3 cellular contexts compared by ENCODE assay signal in the genomic region with DNA sequence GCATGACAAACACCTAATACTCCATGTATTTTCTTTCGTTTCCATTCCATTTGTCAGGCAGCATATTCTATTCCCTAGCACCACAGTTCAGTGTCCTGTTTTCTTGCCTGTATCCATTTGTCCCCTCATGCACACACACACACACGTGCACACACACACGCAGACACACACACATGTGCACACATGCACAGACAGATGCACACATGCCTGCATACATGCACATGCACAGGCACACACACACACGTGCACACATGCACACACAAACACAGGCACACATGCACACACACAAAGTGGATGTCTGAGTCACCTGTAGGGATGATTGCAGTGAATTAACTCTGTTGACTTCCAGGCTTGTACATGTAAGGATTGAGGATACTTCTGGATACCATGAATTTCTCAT.
TF ChIP-seq lines count a peak whose summit lies in the region.

No MANE protein-coding gene starts in this region.

TF ChIP-seq in A549, 52 proteins besides CTCF, POLR2A, EP300 and RAD21 (continued from another document):
- no peak for TF ChIP-seq CEBPB (IDR thresholded peaks at IDR 0.05)
- no peak for TF ChIP-seq RFX5 (IDR thresholded peaks at IDR 0.05)
- TF ChIP-seq, protein P1, sequence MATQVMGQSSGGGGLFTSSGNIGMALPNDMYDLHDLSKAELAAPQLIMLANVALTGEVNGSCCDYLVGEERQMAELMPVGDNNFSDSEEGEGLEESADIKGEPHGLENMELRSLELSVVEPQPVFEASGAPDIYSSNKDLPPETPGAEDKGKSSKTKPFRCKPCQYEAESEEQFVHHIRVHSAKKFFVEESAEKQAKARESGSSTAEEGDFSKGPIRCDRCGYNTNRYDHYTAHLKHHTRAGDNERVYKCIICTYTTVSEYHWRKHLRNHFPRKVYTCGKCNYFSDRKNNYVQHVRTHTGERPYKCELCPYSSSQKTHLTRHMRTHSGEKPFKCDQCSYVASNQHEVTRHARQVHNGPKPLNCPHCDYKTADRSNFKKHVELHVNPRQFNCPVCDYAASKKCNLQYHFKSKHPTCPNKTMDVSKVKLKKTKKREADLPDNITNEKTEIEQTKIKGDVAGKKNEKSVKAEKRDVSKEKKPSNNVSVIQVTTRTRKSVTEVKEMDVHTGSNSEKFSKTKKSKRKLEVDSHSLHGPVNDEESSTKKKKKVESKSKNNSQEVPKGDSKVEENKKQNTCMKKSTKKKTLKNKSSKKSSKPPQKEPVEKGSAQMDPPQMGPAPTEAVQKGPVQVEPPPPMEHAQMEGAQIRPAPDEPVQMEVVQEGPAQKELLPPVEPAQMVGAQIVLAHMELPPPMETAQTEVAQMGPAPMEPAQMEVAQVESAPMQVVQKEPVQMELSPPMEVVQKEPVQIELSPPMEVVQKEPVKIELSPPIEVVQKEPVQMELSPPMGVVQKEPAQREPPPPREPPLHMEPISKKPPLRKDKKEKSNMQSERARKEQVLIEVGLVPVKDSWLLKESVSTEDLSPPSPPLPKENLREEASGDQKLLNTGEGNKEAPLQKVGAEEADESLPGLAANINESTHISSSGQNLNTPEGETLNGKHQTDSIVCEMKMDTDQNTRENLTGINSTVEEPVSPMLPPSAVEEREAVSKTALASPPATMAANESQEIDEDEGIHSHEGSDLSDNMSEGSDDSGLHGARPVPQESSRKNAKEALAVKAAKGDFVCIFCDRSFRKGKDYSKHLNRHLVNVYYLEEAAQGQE (IDR thresholded peaks at IDR 0.05) = no peak
- TF ChIP-seq, protein P2, sequence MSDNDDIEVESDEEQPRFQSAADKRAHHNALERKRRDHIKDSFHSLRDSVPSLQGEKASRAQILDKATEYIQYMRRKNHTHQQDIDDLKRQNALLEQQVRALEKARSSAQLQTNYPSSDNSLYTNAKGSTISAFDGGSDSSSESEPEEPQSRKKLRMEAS (IDR thresholded peaks at IDR 0.05) = no peak
- TF ChIP-seq PHF8 (IDR thresholded peaks at IDR 0.05; ENCODE audit: borderline replicate concordance, low read depth) = no peak
- no peak for TF ChIP-seq FOXS1 (CRISPR knock-in tag; IDR thresholded peaks at IDR 0.05)
- TF ChIP-seq CBX2 (IDR thresholded peaks at IDR 0.05; ENCODE audit: borderline replicate concordance, low read depth) = no peak
- no peak for TF ChIP-seq RARB (CRISPR knock-in tag; IDR thresholded peaks at IDR 0.05)
- TF ChIP-seq GATA3 (IDR thresholded peaks at IDR 0.05; ENCODE audit: borderline replicate concordance) = no peak
- TF ChIP-seq, protein P3, sequence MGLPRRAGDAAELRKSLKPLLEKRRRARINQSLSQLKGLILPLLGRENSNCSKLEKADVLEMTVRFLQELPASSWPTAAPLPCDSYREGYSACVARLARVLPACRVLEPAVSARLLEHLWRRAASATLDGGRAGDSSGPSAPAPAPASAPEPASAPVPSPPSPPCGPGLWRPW (IDR thresholded peaks at IDR 0.05) = no peak
- TF ChIP-seq BHLHE40 (IDR thresholded peaks at IDR 0.05; ENCODE audit: low read depth, low read length) = no peak
- TF ChIP-seq SMC3 (IDR thresholded peaks at IDR 0.05) = no peak
- TF ChIP-seq, protein P4, sequence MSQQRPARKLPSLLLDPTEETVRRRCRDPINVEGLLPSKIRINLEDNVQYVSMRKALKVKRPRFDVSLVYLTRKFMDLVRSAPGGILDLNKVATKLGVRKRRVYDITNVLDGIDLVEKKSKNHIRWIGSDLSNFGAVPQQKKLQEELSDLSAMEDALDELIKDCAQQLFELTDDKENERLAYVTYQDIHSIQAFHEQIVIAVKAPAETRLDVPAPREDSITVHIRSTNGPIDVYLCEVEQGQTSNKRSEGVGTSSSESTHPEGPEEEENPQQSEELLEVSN (IDR thresholded peaks at IDR 0.05; ENCODE audit: borderline replicate concordance, low read depth) = no peak
- TF ChIP-seq EHMT2 (IDR thresholded peaks at IDR 0.05; ENCODE audit: low read depth) = no peak
- no peak for TF ChIP-seq KDM1A (IDR thresholded peaks at IDR 0.05; ENCODE audit: low read depth)
- no peak for TF ChIP-seq JUN (IDR thresholded peaks at IDR 0.05)
- no peak for TF ChIP-seq MYC (IDR thresholded peaks at IDR 0.05; ENCODE audit: borderline replicate concordance, low read length)
TF ChIP-seq in A549: peak in this region for 0.

TF ChIP-seq in HEK293, 187 proteins besides CTCF, POLR2A, EP300 and RAD21 (continued from another document):
- TF ChIP-seq, protein P5, sequence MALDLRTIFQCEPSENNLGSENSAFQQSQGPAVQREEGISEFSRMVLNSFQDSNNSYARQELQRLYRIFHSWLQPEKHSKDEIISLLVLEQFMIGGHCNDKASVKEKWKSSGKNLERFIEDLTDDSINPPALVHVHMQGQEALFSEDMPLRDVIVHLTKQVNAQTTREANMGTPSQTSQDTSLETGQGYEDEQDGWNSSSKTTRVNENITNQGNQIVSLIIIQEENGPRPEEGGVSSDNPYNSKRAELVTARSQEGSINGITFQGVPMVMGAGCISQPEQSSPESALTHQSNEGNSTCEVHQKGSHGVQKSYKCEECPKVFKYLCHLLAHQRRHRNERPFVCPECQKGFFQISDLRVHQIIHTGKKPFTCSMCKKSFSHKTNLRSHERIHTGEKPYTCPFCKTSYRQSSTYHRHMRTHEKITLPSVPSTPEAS (tag by site-specific recombination; IDR thresholded peaks at IDR 0.05) = peak; percentile 87

TF ChIP-seq in endothelial cell of umbilical vein, 7 proteins besides CTCF, POLR2A, EP300 and RAD21 (continued from another document):
- TF ChIP-seq, protein P2 (IDR thresholded peaks at IDR 0.05; ENCODE audit: insufficient read depth, insufficient read length) = peak; percentile 34
- TF ChIP-seq MYC (IDR thresholded peaks at IDR 0.05; ENCODE audit: low read depth, low read length) = no peak
